Comparison of ENCODE assay signal across 1 cellular context in the genomic region with DNA sequence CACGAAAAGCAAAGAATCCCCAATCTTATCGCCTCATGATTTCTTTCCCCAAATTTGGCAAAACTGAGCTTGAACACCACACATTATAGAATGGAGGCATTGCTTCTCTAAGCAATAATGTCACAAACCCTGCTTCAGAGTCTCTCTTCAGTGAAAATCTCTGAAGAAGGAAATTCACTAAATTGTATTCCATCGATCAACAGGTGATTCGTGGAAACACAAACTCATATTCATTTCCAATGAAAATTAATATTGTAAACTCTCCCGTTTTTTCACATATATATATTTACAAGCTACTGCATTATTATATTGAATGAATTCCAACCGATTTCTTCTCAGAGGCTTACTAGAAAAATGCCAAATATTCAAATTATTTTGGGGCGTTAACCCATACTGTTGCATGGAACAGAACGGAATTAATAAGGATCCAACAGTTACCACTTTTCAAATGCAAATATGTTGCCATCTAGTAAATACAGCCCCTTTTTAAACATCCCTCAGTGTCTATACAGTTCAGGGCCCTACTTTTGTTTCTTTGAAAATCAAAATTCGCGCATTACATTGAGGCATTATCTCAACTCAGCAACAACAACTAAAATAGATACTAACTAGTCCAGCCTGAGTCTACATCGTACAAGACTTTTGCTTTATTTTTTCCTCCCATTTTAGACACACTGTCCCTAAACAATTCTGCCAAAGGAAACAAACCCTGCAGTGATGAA.
TF ChIP-seq lines count a peak whose summit lies in the region.

No MANE protein-coding gene starts in this region.

TF ChIP-seq in GM23338, 12 proteins besides CTCF, POLR2A, EP300 and RAD21 (continued from another document):
- TF ChIP-seq JUNB (IDR thresholded peaks at IDR 0.05; ENCODE audit: unreplicated experiment) (no peak), ZNF114 (CRISPR knock-in tag; IDR thresholded peaks at IDR 0.05) (no peak)
TF ChIP-seq in GM23338: peak in this region for 0.
